Comparison of ENCODE assay signal across 8 cellular contexts in genomic region chr1:179706339-179706941, GRCh38. TPM values are rescaled to one million over a fixed set of nuclear protein-coding genes. Genes with fewer than 3 reads are reported as not detected.
DNase-seq lines count a peak whose midpoint lies in the region; ATAC-seq and TF ChIP-seq lines count a peak whose summit lies in the region.

No MANE protein-coding gene starts in this region.

- H2BK15ac ChIP-seq in mesendoderm (replicated peaks; ENCODE audit: low read depth), result no peak overlapping the region

- no peaks in the 10 kb centered on the region for H3K4me1 ChIP-seq in mesendoderm (ENCODE audit: control insufficient read depth, low read depth, low read length)

- no peaks in the 10 kb centered on the region for H3K79me2 ChIP-seq in mesendoderm (ENCODE audit: control insufficient read depth, insufficient read depth, low read length)

- H3K4me3 ChIP-seq in AG10803 (ENCODE audit: low read length) (no peak overlapping the region), mesendoderm (ENCODE audit: low read length) (no peak overlapping the region)

- H3K79me1 ChIP-seq in mesendoderm (ENCODE audit: low read length), result no peaks in the 10 kb centered on the region

- H2BK120ac ChIP-seq in mesendoderm (ENCODE audit: low read depth, low read length), result no peak overlapping the region

- no peaks in the 10 kb centered on the region for H3K27me3 ChIP-seq in mesendoderm (ENCODE audit: insufficient read depth, low read length, poor library complexity)

- H3K9ac ChIP-seq in mesendoderm (ENCODE audit: low read length), result no peak overlapping the region

- no peak overlapping the region for H2BK5ac ChIP-seq in mesendoderm (ENCODE audit: low read length)

- no peak overlapping the region for H3K18ac ChIP-seq in mesendoderm (ENCODE audit: low read length)

- peak; percentile 78 for TF ChIP-seq CTCF in AG10803 (conservative IDR thresholded peaks at IDR 0.05; ENCODE audit: low read length)

- ATAC-seq in GM19395 (IDR thresholded peaks at IDR 0.05; ENCODE audit: unreplicated experiment), result peak; percentile 55
- no peak for ATAC-seq in GM18873 (IDR thresholded peaks at IDR 0.05; ENCODE audit: low FRiP score, unreplicated experiment)

- no peak overlapping the region for H3K56ac ChIP-seq in mesendoderm (ENCODE audit: low read length)

- no CpG with 5 or more reads among the region's 3 CpGs for WGBS in mesendoderm (ENCODE audit: extremely low coverage, insufficient coverage, low lambda C conversion rate)

- no peak overlapping the region for H3K4me2 ChIP-seq in mesendoderm (ENCODE audit: low read length)

- DNase-seq in AG10803 (ENCODE audit: low read depth) (peak; percentile 64), NCI-H2227 (lab: John Stamatoyannopoulos, UW; ENCODE audit: unreplicated experiment) (peak; percentile 71), dermis blood vessel endothelial cell (peak; percentile 84), mesendoderm (peak; percentile 71)
- DNase-seq in activated CD4-positive, CD25-positive, alpha-beta regulatory T cell treated with anti-CD3 and anti-CD28 coated beads, Interleukin-2, amount 50 U/mL, for 16 hours (ENCODE audit: low read depth, low spot score), result peak; percentile 20
- peak; percentile 17 to 79 (median 56) for DNase-seq in stimulated activated naive CD4-positive, alpha-beta T cell (lab: John Stamatoyannopoulos, UW)

- no peak overlapping the region for H3K27ac ChIP-seq in mesendoderm (ENCODE audit: low read depth, low read length)

- H4K8ac ChIP-seq in mesendoderm (ENCODE audit: low read depth, low read length), result no peak overlapping the region

- no peak overlapping the region for H2AK5ac ChIP-seq in mesendoderm (ENCODE audit: low read length)

- H3K36me3 ChIP-seq in mesendoderm (ENCODE audit: control insufficient read depth, insufficient read depth, low read length), result no peaks in the 10 kb centered on the region

- no peak overlapping the region for H4K5ac ChIP-seq in mesendoderm (ENCODE audit: low read length)

- no peak overlapping the region for H3K23ac ChIP-seq in mesendoderm (ENCODE audit: low read length)

- no peak overlapping the region for H3K4ac ChIP-seq in mesendoderm (ENCODE audit: low read depth, low read length)

RNA-seq across cellular contexts. Expression of gene FAM163A, which starts 36.7 kb away (rescaled TPM):
- under 0.01 and 0.05 TPM in 2 replicates for total RNA-seq in dermis blood vessel endothelial cell
- polyA plus RNA-seq in mesendoderm (2013, experiment 1 of 2), result 0.03 TPM
- polyA plus RNA-seq in mesendoderm (2013, experiment 2 of 2), result 0.04 TPM

Comparison
In these comparisons a context has a peak if more than half of its experiments do, and no peak if none do; other contexts are left out.
1. DNase-seq: peak in every context shown above with its lines; median percentile 84 in dermis blood vessel endothelial cell; 71 in NCI-H2227; 71 in mesendoderm; 64 in AG10803; 56 in stimulated activated naive CD4-positive, alpha-beta T cell; 20 in activated CD4-positive, CD25-positive, alpha-beta regulatory T cell treated with anti-CD3 and anti-CD28 coated beads, Interleukin-2, amount 50 U/mL, for 16 hours.